1 cellular context compared by ENCODE assay signal in the genomic region with DNA sequence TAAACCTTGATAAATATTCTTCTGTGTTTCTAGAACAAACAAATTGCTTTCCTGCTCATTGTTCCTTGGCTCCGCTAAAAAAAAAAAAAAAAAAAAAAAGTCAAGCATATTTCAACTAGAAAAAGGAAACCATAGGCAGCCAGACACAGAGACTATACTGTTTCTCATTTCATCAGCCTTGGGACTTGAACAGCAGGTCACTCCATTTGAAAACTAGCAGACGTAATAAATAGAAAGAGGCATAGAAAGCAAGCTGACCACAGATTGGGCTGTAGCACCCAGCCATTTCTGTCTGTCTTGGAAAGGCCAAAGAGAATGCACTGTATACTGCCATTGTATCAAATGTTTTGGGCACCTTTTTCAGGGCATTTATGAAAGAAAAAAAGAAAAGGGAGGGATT.
TF ChIP-seq lines count a peak whose summit lies in the region.

No MANE protein-coding gene starts in this region.

TF ChIP-seq in GM23338, 12 proteins besides CTCF, POLR2A, EP300 and RAD21 (continued from another document):
- TF ChIP-seq ZNF114 (CRISPR knock-in tag; IDR thresholded peaks at IDR 0.05) (no peak), NANOG (IDR thresholded peaks at IDR 0.05; ENCODE audit: borderline replicate concordance) (no peak)
